ENCODE assay signal across 10 cellular contexts in the genomic region with DNA sequence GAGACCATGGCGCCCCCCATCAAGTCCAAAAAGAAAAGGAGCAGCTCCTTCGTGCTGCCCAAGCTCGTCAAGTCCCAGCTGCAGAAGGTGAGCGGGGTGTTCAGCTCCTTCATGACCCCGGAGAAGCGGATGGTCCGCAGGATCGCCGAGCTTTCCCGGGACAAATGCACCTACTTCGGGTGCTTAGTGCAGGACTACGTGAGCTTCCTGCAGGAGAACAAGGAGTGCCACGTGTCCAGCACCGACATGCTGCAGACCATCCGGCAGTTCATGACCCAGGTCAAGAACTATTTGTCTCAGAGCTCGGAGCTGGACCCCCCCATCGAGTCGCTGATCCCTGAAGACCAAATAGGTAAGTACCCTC. TPM values are rescaled to one million over a fixed set of nuclear protein-coding genes. Genes with fewer than 3 reads are reported as not detected.
DNase-seq lines count a peak whose midpoint lies in the region; ATAC-seq and TF ChIP-seq lines count a peak whose summit lies in the region.
"Had no signal": no experiment of that assay in that cellular context is flagged by ENCODE, and none has a peak within 500 bp of the region (broad histone marks: within the 10 kb centered on the region; RNA-seq: fewer than 3 reads in every experiment).

No MANE protein-coding gene starts in this region.

- WGBS in esophagus muscularis mucosa, result 43% methylated on average over 4 of the region's 18 CpGs
- WGBS in neuronal stem cell (ENCODE audit: extremely low coverage in 2 of 2, insufficient read length in 2 of 2, insufficient replicate concordance in 1 of 2), 2 donors, result no CpG with 5 or more reads among the region's 18 CpGs

- TF ChIP-seq CTCF in AG04449 (IDR thresholded peaks at IDR 0.05; ENCODE audit: insufficient read depth, low read length, missing control alignments) (no peak), esophagus muscularis mucosa (IDR thresholded peaks at IDR 0.05) (no peak)

- H3K4me3 ChIP-seq in AG04449 (ENCODE audit: low read depth, low read length) (peak overlapping the region; percentile 90), esophagus muscularis mucosa (peak overlapping the region; percentile 60 to 66 (median 64)), neuronal stem cell (ENCODE audit: low read length in 2 of 2) (no peak overlapping the region)

- peaks cover 2 to 13% of the 10 kb centered on the region in 2 donors for H3K4me1 Mint-ChIP-seq in immature natural killer cell

- H3K9me3 Mint-ChIP-seq in immature natural killer cell, result no peaks in the 10 kb centered on the region

- H2BK12ac ChIP-seq in neuronal stem cell (ENCODE audit: low read length), result no peak overlapping the region

- H3K4me1 ChIP-seq in esophagus muscularis mucosa (peaks cover 53 to 74% (median 68%) of the 10 kb centered on the region in 4 donors), neuronal stem cell (ENCODE audit: control insufficient read depth in 2 of 2, insufficient read depth in 1 of 2, low read depth in 1 of 2, low read length in 2 of 2) (peaks cover 6 to 12% of the 10 kb centered on the region in 2 donors)

- ATAC-seq in left colon, result no peak

- H3K9ac ChIP-seq in neuronal stem cell (ENCODE audit: low read depth, low read length, poor library complexity), result peak overlapping the region; percentile 14

- intact Hi-C loops in esophagus muscularis mucosa (cut with DNase I) (loop anchor here (5.0 kb wide), 1 partner anchor 88 kb away; no protein-coding TSS in a partner anchor), left colon (cut with DNase I, micrococcal nuclease) (no loop called here)

- no peak overlapping the region for H3K4me2 ChIP-seq in neuronal stem cell (ENCODE audit: insufficient read depth, low read length, poor library complexity, severe bottlenecking)

- H2AK5ac ChIP-seq in neuronal stem cell (ENCODE audit: low read depth, low read length), result peak overlapping the region; percentile 90

- no peak for TF ChIP-seq EP300 in esophagus muscularis mucosa (IDR thresholded peaks at IDR 0.05)

- no peaks in the 10 kb centered on the region for H3K27me3 ChIP-seq in esophagus muscularis mucosa
- H3K27me3 ChIP-seq in neuronal stem cell (ENCODE audit: control insufficient read depth in 3 of 3, insufficient read depth in 3 of 3, low read depth in 1 of 3, low read length in 3 of 3), result peaks cover 0 to 11% (median 0%) of the 10 kb centered on the region in 3 experiments

- H3K27me3 Mint-ChIP-seq in immature natural killer cell (ENCODE audit: low read depth in 3 of 3), result peaks cover 2 to 10% (median 6%) of the 10 kb centered on the region in 3 donors

- H4K8ac ChIP-seq in neuronal stem cell (ENCODE audit: low read depth, low read length), result no peak overlapping the region

- DNase-seq in AG04449 (ENCODE audit: low read depth, low spot score), result no peak
- DNase-seq in NCI-H460 (ENCODE audit: extremely low read depth, low read depth), result peak; percentile 17
- no peak for DNase-seq in esophagus muscularis mucosa (ENCODE audit: extremely low spot score)
- no peak for DNase-seq in neuronal stem cell (ENCODE audit: low spot score)
- no peak for DNase-seq in NCI-H128 (lab: John Stamatoyannopoulos, UW; ENCODE audit: unreplicated experiment)
- DNase-seq in immature natural killer cell, result no peak
- DNase-seq in NCI-H345 treated with DMSO at 0.1 percent for 48 hours (lab: John Stamatoyannopoulos, UW; ENCODE audit: unreplicated experiment), result no peak
- no peak for DNase-seq in left colon
- DNase-seq: activated effector memory CD4-positive, alpha-beta T cell treated with anti-CD3 and anti-CD28 coated beads, Interleukin-2, amount 50 U/mL, for 16 hours had no signal

- no peak overlapping the region for H2BK120ac ChIP-seq in neuronal stem cell (ENCODE audit: low read depth, low read length)

- H3K36me3 ChIP-seq in esophagus muscularis mucosa (peaks cover 0 to 29% (median 11%) of the 10 kb centered on the region in 4 donors), neuronal stem cell (replicated peaks in 1 of 2; ENCODE audit: control insufficient read depth in 2 of 2, insufficient read depth in 2 of 2, low read length in 2 of 2) (peaks cover 1 to 8% of the 10 kb centered on the region in 2 donors)
- H3K36me3 ChIP-seq: neutrophil had no signal

- peak overlapping the region; percentile 68 for H2BK5ac ChIP-seq in neuronal stem cell (ENCODE audit: low read length)

- peak overlapping the region; percentile 70 for H2BK15ac ChIP-seq in neuronal stem cell (ENCODE audit: low read length)

- no peak overlapping the region for H2AFZ ChIP-seq in neuronal stem cell (ENCODE audit: low read length)

- H3K4me3 Mint-ChIP-seq in immature natural killer cell, result no peak overlapping the region

- CTCF ChIA-PET in AG04449 (lab: Yijun Ruan, JAX), result interaction anchor here (1.2 to 5.4 kb wide), 11 partner anchors 9 to 286 kb away, joined by 3 to 56 read pairs (median 5); no protein-coding TSS in a partner anchor

- no peaks in the 10 kb centered on the region for H3K9me3 ChIP-seq in esophagus muscularis mucosa
- peaks cover 0 to 12% of the 10 kb centered on the region in 2 donors for H3K9me3 ChIP-seq in neuronal stem cell (replicated peaks in 1 of 2; ENCODE audit: control insufficient read depth in 2 of 2, insufficient read depth in 1 of 2, low read depth in 1 of 2, low read length in 2 of 2)
- H3K9me3 ChIP-seq: neutrophil had no signal

- peak overlapping the region; percentile 65 for H3K14ac ChIP-seq in neuronal stem cell (ENCODE audit: low read length)

- TF ChIP-seq POLR2A in esophagus muscularis mucosa (IDR thresholded peaks at IDR 0.05; ENCODE audit: low read depth), result no peak

- no peak overlapping the region for H3K27ac Mint-ChIP-seq in immature natural killer cell

- H3K27ac ChIP-seq in esophagus muscularis mucosa (replicated peaks in 1 of 4) (peak overlapping the region; percentile 92 to 93 (median 92)), neuronal stem cell (replicated peaks; ENCODE audit: low read length) (no peak overlapping the region)
- H3K27ac ChIP-seq: neutrophil had no signal

- POLR2A ChIA-PET in AG04449 (lab: Yijun Ruan, JAX), result interaction anchor here (0.8 to 4.6 kb wide), 13 partner anchors 9 to 347 kb away, joined by 3 to 67 read pairs (median 5); a partner anchor contains a TSS

- no peaks in the 10 kb centered on the region for H3K36me3 Mint-ChIP-seq in immature natural killer cell

- peak overlapping the region; percentile 59 for H3K18ac ChIP-seq in neuronal stem cell (ENCODE audit: low read length)

- H3K23ac ChIP-seq in neuronal stem cell (ENCODE audit: low read depth, low read length, poor library complexity), result no peak overlapping the region

- no peaks in the 10 kb centered on the region for H3K79me1 ChIP-seq in neuronal stem cell (ENCODE audit: low read depth, low read length)

- no peak overlapping the region for H4K91ac ChIP-seq in neuronal stem cell (ENCODE audit: low read depth, low read length, poor library complexity)

- H3K4ac ChIP-seq in neuronal stem cell (ENCODE audit: low read length), result no peak overlapping the region

RNA-seq across cellular contexts. Expression of a gene that starts 41.7 kb away (rescaled TPM):
- 116 and 121 TPM in 2 replicates for total RNA-seq in NCI-H460 (2014; rRNA removed; shearing (Covaris generic))
- 92.6 and 101 TPM in 2 replicates for polyA plus RNA-seq in NCI-H460 (2014; cell fraction: nucleus; rRNA removed)
- total RNA-seq in esophagus muscularis mucosa (10 to 100 TPM; 29.5 to 38.5 (median 34.8) TPM), left colon (10 to 100 TPM; 39.2 to 39.6 TPM)
- 28.6 TPM for polyA plus RNA-seq in neuronal stem cell (2013, experiment 1 of 2)
- 29.3 TPM for polyA plus RNA-seq in neuronal stem cell (2013, experiment 2 of 2)
- 100 to 1,000 TPM in 1 of 3 donors, 10 to 100 TPM in 2; 65.1 to 129 (median 70.2) TPM for polyA plus RNA-seq in immature natural killer cell

Comparison
In these comparisons a context has a peak if more than half of its experiments do, and no peak if none do; other contexts are left out.
1. H3K4me3 ChIP-seq: peak in AG04449 (single experiment) and esophagus muscularis mucosa (4 of 4); none in neuronal stem cell (0 of 2).